Comparison of ENCODE assay signal across 26 cellular contexts in genomic region chrY:14411334-14411733, GRCh38.
DNase-seq lines count a peak whose midpoint lies in the region; ATAC-seq, FAIRE-seq and TF ChIP-seq lines count a peak whose summit lies in the region.
"Had no signal": no experiment of that assay in that cellular context is flagged by ENCODE, and none has a peak within 500 bp of the region (broad histone marks: within the 10 kb centered on the region; RNA-seq: fewer than 3 reads in every experiment).

No MANE protein-coding gene starts in this region.

- H3K27ac ChIP-seq in HUES64 (ENCODE audit: low read depth, low read length) (peak overlapping the region; percentile 57; the same call in 1 of the 2 replicates), H1 (ENCODE audit: low read depth, low read length) (no peak overlapping the region), mesendoderm (ENCODE audit: low read depth, low read length) (peak overlapping the region; percentile 87)
- H3K27ac ChIP-seq: BLaER1 had no signal

- POLR2A ChIA-PET in H1 (lab: Charles Lee; ENCODE audit: partially characterized antibody) = no interaction called here

- H2BK5ac ChIP-seq in H1 (ENCODE audit: low read depth, low read length) = no peak overlapping the region; the same call in 1 of the 2 replicates
- H2BK5ac ChIP-seq in mesendoderm (ENCODE audit: low read length) = peak overlapping the region; percentile 82

- H3K27me3 ChIP-seq in HUES64 (ENCODE audit: insufficient read depth, low read length) (no peaks in the 10 kb centered on the region), H1 (replicated peaks in 1 of 4; ENCODE audit: control insufficient read depth in 3 of 4, extremely low read depth in 1 of 4, insufficient read depth in 3 of 4, low read length in 3 of 4) (no peaks in the 10 kb centered on the region), mesendoderm (ENCODE audit: insufficient read depth, low read length, poor library complexity) (no peaks in the 10 kb centered on the region)
- H3K27me3 ChIP-seq: BE2C, BLaER1 had no signal

- H3K4ac ChIP-seq in H1 (replicated peaks; ENCODE audit: insufficient read length, low read depth, low read length) (no peak overlapping the region), mesendoderm (ENCODE audit: low read depth, low read length) (no peak overlapping the region)

- no peak for TF ChIP-seq POLR2A in H1 (IDR thresholded peaks at IDR 0.05; ENCODE audit: control extremely low read depth in 1 of 2, low read depth in 2 of 2, low read length in 2 of 2)

- H3K36me3 ChIP-seq in HUES64 (ENCODE audit: insufficient read depth, low read length) (no peaks in the 10 kb centered on the region), H1 (ENCODE audit: control insufficient read depth in 2 of 4, insufficient read depth in 4 of 4, low read length in 3 of 4) (no peaks in the 10 kb centered on the region), mesendoderm (ENCODE audit: control insufficient read depth, insufficient read depth, low read length) (no peaks in the 10 kb centered on the region)
- H3K36me3 ChIP-seq: BE2C, BLaER1 had no signal

- no peak overlapping the region for H2BK12ac ChIP-seq in H1 (ENCODE audit: low read depth, low read length)

- no peak for TF ChIP-seq CTCF in H1 (IDR thresholded peaks at IDR 0.05; ENCODE audit: control extremely low read depth in 1 of 3, insufficient read depth in 1 of 3, low read depth in 1 of 3, low read length in 3 of 3)

- ATAC-seq in HG02763 (IDR thresholded peaks at IDR 0.05; ENCODE audit: unreplicated experiment) = no peak
- ATAC-seq: GM12878 had no signal

- no peaks in the 10 kb centered on the region for H3K9me3 ChIP-seq in HUES64 (ENCODE audit: insufficient read depth, low read depth, low read length)
- no peaks in the 10 kb centered on the region for H3K9me3 ChIP-seq in H1 (ENCODE audit: insufficient read depth in 2 of 2, low read depth in 1 of 2, low read length in 1 of 2)
- H3K9me3 ChIP-seq: BE2C, BLaER1 had no signal

- H3K4me1 ChIP-seq in HUES64 (ENCODE audit: insufficient read depth, low read length) (peaks cover 25% of the 10 kb centered on the region), H1 (replicated peaks in 1 of 4; ENCODE audit: control insufficient read depth in 3 of 4, insufficient read depth in 4 of 4, low read length in 3 of 4) (peaks cover 0 to 11% (median 4%) of the 10 kb centered on the region in 4 experiments; a peak in 4 of 7 replicates), mesendoderm (ENCODE audit: control insufficient read depth, low read depth, low read length) (peaks cover 5% of the 10 kb centered on the region)
- H3K4me1 ChIP-seq: BE2C, BLaER1 had no signal

- H3K4me2 ChIP-seq in H1 (ENCODE audit: insufficient read depth in 1 of 2, low read depth in 2 of 2, low read length in 2 of 2) (no peak overlapping the region), mesendoderm (ENCODE audit: low read length) (no peak overlapping the region)
- H3K4me2 ChIP-seq: BLaER1 had no signal

- no peak overlapping the region for H4K8ac ChIP-seq in H1 (ENCODE audit: extremely low read depth, insufficient read depth, low read length)
- no peak overlapping the region for H4K8ac ChIP-seq in mesendoderm (ENCODE audit: low read depth, low read length)

- FAIRE-seq in H1 (lab: Jason Lieb, UNC) = peak; percentile 82
- FAIRE-seq: A204.1, GM12878, GM12892, GM18507 had no signal

- no peak overlapping the region for H3K9ac ChIP-seq in HUES64 (ENCODE audit: low read depth, low read length)
- H3K9ac ChIP-seq in H1 (replicated peaks in 1 of 4; ENCODE audit: extremely low read depth in 1 of 4, low read depth in 3 of 4, low read length in 3 of 4) = no peak overlapping the region
- H3K9ac ChIP-seq in mesendoderm (ENCODE audit: low read length) = no peak overlapping the region
- H3K9ac ChIP-seq: BLaER1 had no signal

- no peak overlapping the region for H3K4me3 ChIP-seq in HUES64 (ENCODE audit: low read length)
- 0 out of 8 replicates have a peak overlapping the region, but pooled peaks of 1 of the 4 experiments have one; percentile 24 for H3K4me3 ChIP-seq in H1 (ENCODE audit: extremely low read depth in 1 of 4, insufficient read depth in 2 of 4, low read depth in 3 of 4, low read length in 4 of 4)
- no peak overlapping the region for H3K4me3 ChIP-seq in mesendoderm (ENCODE audit: low read length)
- H3K4me3 ChIP-seq: BLaER1, GM12878 had no signal

- H3K79me2 ChIP-seq in H1 (ENCODE audit: control insufficient read depth in 1 of 2, insufficient read depth in 2 of 2, low read length in 2 of 2) (no peaks in the 10 kb centered on the region), mesendoderm (ENCODE audit: control insufficient read depth, insufficient read depth, low read length) (no peaks in the 10 kb centered on the region)

- H2AFZ ChIP-seq in H1 (ENCODE audit: low read length) = no peak overlapping the region

- H4K91ac ChIP-seq in H1 (replicated peaks; ENCODE audit: insufficient read length, low read length) = no peak overlapping the region

- no peak for DNase-seq in H1 (ENCODE audit: low read depth in 1 of 2, low spot score in 2 of 2)
- peak; percentile 43 for DNase-seq in mesendoderm
- no peak for DNase-seq in NCI-H2081 (lab: John Stamatoyannopoulos, UW)
- DNase-seq in activated CD8-positive, alpha-beta memory T cell treated with anti-CD3 and anti-CD28 coated beads, Interleukin-2, amount 50 U/mL, for 48 hours = no peak
- DNase-seq: 8988T; ACHN; BE2C; C1 segment of cervical spinal cord; CD4-positive, alpha-beta memory T cell; CD4-positive, CD25-positive, alpha-beta regulatory T cell; CD8-positive, alpha-beta memory T cell; COR-L47; DMS 273 treated with DMSO at 0.1 percent for 48 hours; DMS153; DMS53; DMS79; DND-41; EL; GDM1 had no signal

- H4K5ac ChIP-seq in H1 (ENCODE audit: insufficient read length, low read depth, low read length) (no peak overlapping the region), mesendoderm (ENCODE audit: low read length) (no peak overlapping the region)

- H3K56ac ChIP-seq in H1 (replicated peaks; ENCODE audit: insufficient read length, low read depth, low read length) = no peak overlapping the region
- H3K56ac ChIP-seq in mesendoderm (ENCODE audit: low read length) = peak overlapping the region; percentile 49

- no peaks in the 10 kb centered on the region for H3K23me2 ChIP-seq in H1 (ENCODE audit: low read depth, low read length)

- H2AK5ac ChIP-seq in H1 (ENCODE audit: low read depth, low read length) (no peak overlapping the region), mesendoderm (ENCODE audit: low read length) (no peak overlapping the region)

- H3K18ac ChIP-seq in H1 (ENCODE audit: extremely low read depth, low read length) (no peak overlapping the region), mesendoderm (ENCODE audit: low read length) (no peak overlapping the region)

- H2BK20ac ChIP-seq in H1 (ENCODE audit: low read length) = no peak overlapping the region

- no peak for TF ChIP-seq RAD21 in H1 (IDR thresholded peaks at IDR 0.05 in 1 of 2, conservative IDR thresholded peaks at IDR 0.05 in 1 of 2; ENCODE audit: low read depth in 2 of 2, low read length in 2 of 2)

- H3K23ac ChIP-seq in H1 (ENCODE audit: insufficient read length) = no peak overlapping the region
- no peak overlapping the region for H3K23ac ChIP-seq in mesendoderm (ENCODE audit: low read length)

- H3K14ac ChIP-seq in H1 (ENCODE audit: insufficient read length) = no peak overlapping the region

- no peaks in the 10 kb centered on the region for H4K20me1 ChIP-seq in H1 (replicated peaks in 1 of 2; ENCODE audit: control insufficient read depth in 1 of 2, insufficient read depth in 2 of 2, low read length in 2 of 2)
- H4K20me1 ChIP-seq: BLaER1 had no signal

- H2BK120ac ChIP-seq in H1 (replicated peaks; ENCODE audit: low read depth, low read length) (no peak overlapping the region), mesendoderm (ENCODE audit: low read depth, low read length) (no peak overlapping the region)

- CTCF ChIA-PET in H1 (lab: Charles Lee; ENCODE audit: partially characterized antibody) = no interaction called here

- H2BK15ac ChIP-seq in H1 (ENCODE audit: low read length) (no peak overlapping the region), mesendoderm (replicated peaks; ENCODE audit: low read depth) (no peak overlapping the region)

- TF ChIP-seq EP300 in H1 (IDR thresholded peaks at IDR 0.05; ENCODE audit: borderline replicate concordance in 1 of 2, low read depth in 2 of 2, low read length in 2 of 2) = no peak

- no peaks in the 10 kb centered on the region for H3K79me1 ChIP-seq in H1 (ENCODE audit: low read depth, low read length)
- no peaks in the 10 kb centered on the region for H3K79me1 ChIP-seq in mesendoderm (ENCODE audit: low read length)

TF ChIP-seq in H1, 55 proteins besides CTCF, POLR2A, EP300 and RAD21:
- TF ChIP-seq E2F6 (IDR thresholded peaks at IDR 0.05) (no peak), CTBP2 (IDR thresholded peaks at IDR 0.05; ENCODE audit: borderline replicate concordance, insufficient read depth, insufficient read length, low read length) (no peak), EGR1 (IDR thresholded peaks at IDR 0.05; ENCODE audit: borderline replicate concordance, low read depth, low read length) (no peak), MAFK (IDR thresholded peaks at IDR 0.05; ENCODE audit: low read depth, low read length) (no peak), SIN3A (conservative IDR thresholded peaks at IDR 0.05 in 1 of 2, IDR thresholded peaks at IDR 0.05 in 1 of 2; ENCODE audit: low read depth in 1 of 2, low read length in 2 of 2) (no peak), SUZ12 (IDR thresholded peaks at IDR 0.05; ENCODE audit: low read length) (no peak), SP4 (IDR thresholded peaks at IDR 0.05; ENCODE audit: low read length) (no peak), PHF8 (conservative IDR thresholded peaks at IDR 0.05; ENCODE audit: low read depth, low read length) (no peak), KDM1A (IDR thresholded peaks at IDR 0.05; ENCODE audit: borderline replicate concordance, low read length) (no peak), BRCA1 (IDR thresholded peaks at IDR 0.05; ENCODE audit: low read depth, low read length) (no peak), KDM5A (IDR thresholded peaks at IDR 0.05; ENCODE audit: low read length) (no peak), YY1 (IDR thresholded peaks at IDR 0.05; ENCODE audit: low read depth, low read length) (no peak), ZNF274 (IDR thresholded peaks at IDR 0.05; ENCODE audit: borderline replicate concordance, extremely low read depth, low read length) (no peak), TEAD4 (IDR thresholded peaks at IDR 0.05; ENCODE audit: low read depth, low read length) (no peak), JUN (IDR thresholded peaks at IDR 0.05; ENCODE audit: low read depth, low read length) (no peak), JUND (IDR thresholded peaks at IDR 0.05; ENCODE audit: low read length) (no peak), BCL11A (IDR thresholded peaks at IDR 0.05; ENCODE audit: low read depth in 2 of 2, low read length in 2 of 2) (no peak), NRF1 (IDR thresholded peaks at IDR 0.05; ENCODE audit: low read depth, low read length) (no peak)
